Comparison of ENCODE assay signal across 14 cellular contexts in the genomic region with DNA sequence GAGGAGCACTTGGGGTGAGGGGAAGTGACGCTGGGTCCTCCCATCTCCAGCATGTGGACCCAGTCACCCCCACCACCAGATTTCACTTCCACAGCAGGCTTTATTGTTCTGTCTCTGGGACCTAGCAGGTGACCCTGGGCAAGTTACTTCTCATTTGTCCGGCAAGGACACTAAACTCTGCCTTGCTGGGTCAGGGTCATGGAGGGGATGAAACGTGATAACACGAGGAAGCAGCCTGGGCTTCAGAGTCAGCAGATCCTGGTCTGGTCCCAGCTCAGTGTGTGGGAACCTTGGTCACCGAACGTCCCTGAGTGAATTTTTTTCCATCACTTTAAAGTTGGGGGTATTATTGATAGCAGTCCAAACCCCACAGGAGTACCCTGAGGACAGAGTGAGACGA. TPM values are rescaled to one million over a fixed set of nuclear protein-coding genes. Genes with fewer than 3 reads are reported as not detected.
DNase-seq lines count a peak whose midpoint lies in the region; ATAC-seq, FAIRE-seq and TF ChIP-seq lines count a peak whose summit lies in the region.
"Had no signal": no experiment of that assay in that cellular context is flagged by ENCODE, and none has a peak within 500 bp of the region (broad histone marks: within the 10 kb centered on the region; RNA-seq: fewer than 3 reads in every experiment).

No MANE protein-coding gene starts in this region.

- TF ChIP-seq RAD21 in HepG2 (CRISPR knock-in tag; IDR thresholded peaks at IDR 0.05), result no peak

- peaks cover 84% of the 10 kb centered on the region for H3K4me1 ChIP-seq in HepG2 (ENCODE audit: insufficient read depth, low read length)
- peaks cover 0 to 43% (median 0%) of the 10 kb centered on the region in 4 donors for H3K4me1 ChIP-seq in right lobe of liver
- H3K4me1 ChIP-seq in adipocyte (ENCODE audit: control insufficient read depth, insufficient read depth, low read length), result peaks cover 50% of the 10 kb centered on the region
- H3K4me1 ChIP-seq in kidney (ENCODE audit: control insufficient read depth in 1 of 2, insufficient read depth in 1 of 2, low read depth in 1 of 2, low read length in 2 of 2), result peaks cover 19 to 37% of the 10 kb centered on the region in 2 donors

- peaks cover 8% of the 10 kb centered on the region for H4K20me1 ChIP-seq in HepG2 (ENCODE audit: insufficient read depth, low read length)

- no peak overlapping the region for H2AFZ ChIP-seq in HepG2 (ENCODE audit: low read length)

- in situ Hi-C loops in HepG2 (cut with HindIII; ENCODE audit: extremely low pct_ligation_motif_present, low pct_unique_long_range_greater_than_20kb), result no loop called here

- H3K9me3 ChIP-seq in HepG2 (ENCODE audit: low read length) (no peaks in the 10 kb centered on the region), right lobe of liver (no peaks in the 10 kb centered on the region), adipocyte (ENCODE audit: control insufficient read depth, low read length) (no peaks in the 10 kb centered on the region), kidney (ENCODE audit: control insufficient read depth in 1 of 2, low read length in 2 of 2) (no peaks in the 10 kb centered on the region)

- H3K27ac ChIP-seq in HepG2 (ENCODE audit: extremely low read length, insufficient read depth, low read length) (no peak overlapping the region), right lobe of liver (no peak overlapping the region), kidney (ENCODE audit: low read depth in 2 of 2, low read length in 2 of 2) (peak overlapping the region in 1 of 2 donors; percentile 23)

- CTCF ChIA-PET in HepG2 (lab: Yijun Ruan, JAX; ENCODE audit: low intra/inter-chr PET ratio, low total read pairs), result no interaction called here

- POLR2A ChIA-PET in HepG2 (lab: Yijun Ruan, JAX), result no interaction called here

- TF ChIP-seq EP300 in HepG2 (IDR thresholded peaks at IDR 0.05; ENCODE audit: low read depth in 2 of 2, low read length in 2 of 2), result no peak
- TF ChIP-seq EP300 in HepG2 (CRISPR knock-in tag; IDR thresholded peaks at IDR 0.05; ENCODE audit: borderline replicate concordance), result no peak

- TF ChIP-seq CTCF in HepG2 (CRISPR knock-in tag; IDR thresholded peaks at IDR 0.05) (no peak), right lobe of liver (IDR thresholded peaks at IDR 0.05) (no peak), kidney (IDR thresholded peaks at IDR 0.05; ENCODE audit: borderline replicate concordance, extremely low read depth, insufficient read depth) (no peak), type B pancreatic cell (conservative IDR thresholded peaks at IDR 0.05) (no peak)

- no peaks in the 10 kb centered on the region for H3K9me3 Mint-ChIP-seq in type B pancreatic cell

- peak overlapping the region; percentile 99 for H3K27ac Mint-ChIP-seq in type B pancreatic cell

- intact Hi-C loops in HepG2 (cut with micrococcal nuclease; ENCODE audit: unreplicated experiment) (no loop called here), right lobe of liver (cut with DNase I) (no loop called here), kidney (cut with DNase I) (no loop called here)

- peaks cover 55% of the 10 kb centered on the region for H3K36me3 Mint-ChIP-seq in type B pancreatic cell

- H3K4me3 ChIP-seq in HepG2 (replicated peaks in 1 of 3; ENCODE audit: insufficient read depth in 1 of 3, low read depth in 2 of 3, low read length in 3 of 3), result no peak overlapping the region
- no peak overlapping the region for H3K4me3 ChIP-seq in right lobe of liver
- peak overlapping the region; percentile 35 for H3K4me3 ChIP-seq in adipocyte (ENCODE audit: low read length)
- H3K4me3 ChIP-seq in kidney (ENCODE audit: low read length in 2 of 2), result peak overlapping the region; percentile 18 to 47

- ATAC-seq in HepG2 (no peak), right lobe of liver (no peak)

- no peak for TF ChIP-seq POLR2A in HepG2 (IDR thresholded peaks at IDR 0.05; ENCODE audit: insufficient read depth in 1 of 2, low read depth in 2 of 2, low read length in 2 of 2)
- TF ChIP-seq POLR2A in right lobe of liver (IDR thresholded peaks at IDR 0.05), result no peak

- H3K27me3 ChIP-seq in HepG2 (ENCODE audit: control insufficient read depth in 1 of 2, insufficient read depth in 2 of 2, low read length in 2 of 2), result no peaks in the 10 kb centered on the region; a peak in 1 of 5 replicates
- H3K27me3 ChIP-seq in right lobe of liver, result no peaks in the 10 kb centered on the region
- H3K27me3 ChIP-seq in adipocyte (replicated peaks; ENCODE audit: control insufficient read depth, insufficient read depth, low read length), result no peaks in the 10 kb centered on the region

- H3K36me3 ChIP-seq in HepG2 (replicated peaks in 1 of 2; ENCODE audit: control insufficient read depth in 1 of 2, insufficient read depth in 2 of 2, low read length in 2 of 2) (peaks cover 10 to 36% of the 10 kb centered on the region in 2 experiments; a peak in 4 of 5 replicates), right lobe of liver (peaks cover 9 to 44% (median 33%) of the 10 kb centered on the region in 4 donors), adipocyte (ENCODE audit: control insufficient read depth, insufficient read depth, low read length, severe bottlenecking) (peaks cover 47% of the 10 kb centered on the region), kidney (ENCODE audit: control insufficient read depth in 1 of 2, insufficient read depth in 2 of 2, low read length in 2 of 2) (peaks cover 14 to 38% of the 10 kb centered on the region in 2 donors)

- H3K9ac ChIP-seq in HepG2 (ENCODE audit: insufficient read depth, low read depth, low read length) (no peak overlapping the region), adipocyte (ENCODE audit: low read length) (peak overlapping the region; percentile 5), kidney (ENCODE audit: low read length in 2 of 2) (no peak overlapping the region)

- FAIRE-seq in HepG2 (lab: Jason Lieb, UNC) (no peak), kidney (lab: Jason Lieb, UNC) (no peak)
- FAIRE-seq: islet of Langerhans had no signal

- 58% methylated on average over 3 of the region's 7 CpGs for WGBS in HepG2 (ENCODE audit: low lambda C conversion rate)
- 72% methylated on average over 5 of the region's 7 CpGs for WGBS in right lobe of liver (ENCODE audit: insufficient coverage, low coverage, low lambda C conversion rate, missing lambda C conversion rate)

- no TSS peak for BruUV-seq in HepG2 (replicated peaks; lab: Mats Ljungman, UMichigan)

- H3K27me3 Mint-ChIP-seq in type B pancreatic cell, result no peaks in the 10 kb centered on the region

- DNase-seq in HepG2 (ENCODE audit: low spot score), result no peak
- DNase-seq in right lobe of liver, result no peak
- DNase-seq in adipocyte (ENCODE audit: low read depth), result no peak
- no peak for DNase-seq in kidney
- no peak for DNase-seq in type B pancreatic cell (ENCODE audit: extremely low spot score, unreplicated experiment)
- no peak for DNase-seq in NCI-H82 treated with DMSO at 0.1 percent for 48 hours (lab: John Stamatoyannopoulos, UW; ENCODE audit: unreplicated experiment)
- DNase-seq in islet precursor cell, result no peak
- DNase-seq in NCI-H1092 (lab: John Stamatoyannopoulos, UW), result no peak
- DNase-seq: activated CD4-positive, alpha-beta T cell treated with anti-CD3 and anti-CD28 coated beads, Interleukin-2, amount 50 U/mL, for 4 hours; anterior cingulate cortex; NCI-H526 treated with DMSO at 0.1 percent for 48 hours; nucleus accumbens; stimulated activated CD4-positive, alpha-beta T cell treated with anti-CD3 and anti-CD28 coated beads, Interleukin-4, amount 100 ng/mL, for 24 hours had no signal

- peaks cover 54% of the 10 kb centered on the region for H3K4me1 Mint-ChIP-seq in type B pancreatic cell (ENCODE audit: unreplicated experiment)

- peak overlapping the region; percentile 47 for H3K4me2 ChIP-seq in HepG2 (ENCODE audit: low read depth, low read length)

- peak overlapping the region; percentile 100 for H3K4me3 Mint-ChIP-seq in type B pancreatic cell

- H3K79me2 ChIP-seq in HepG2 (ENCODE audit: insufficient read depth, low read length), result peaks cover 44% of the 10 kb centered on the region

RNA-seq across cellular contexts. Expression of a gene that starts 3.9 kb away (rescaled TPM):
- total RNA-seq in HepG2 (2016; rRNA removed; fragmentation: Illumina TruSeq; extraction: Trizol) (93.3 and 95.6 TPM in 2 replicates), right lobe of liver (100 to 1,000 TPM in 4 of 6 experiments, 10 to 100 TPM in 2; 85.1 to 120 (median 107) TPM), kidney (218 TPM), type B pancreatic cell (ENCODE audit: low replicate concordance) (314 and 384 TPM in 2 replicates)
- 5.4 and 7.1 TPM in 2 replicates for total RNA-seq in HepG2 (2016; cell fraction: cytosol; rRNA removed; fragmentation: Illumina TruSeq; extraction: Trizol; ENCODE audit: low read depth)
- 77.7 and 94.2 TPM in 2 replicates for total RNA-seq in HepG2 (2016; cell fraction: insoluble cytoplasmic fraction; rRNA removed; fragmentation: Illumina TruSeq; extraction: Trizol)
- 18.1 and 19.1 TPM in 2 replicates for total RNA-seq in HepG2 (2016; cell fraction: membrane; rRNA removed; fragmentation: Illumina TruSeq; extraction: Trizol)
- 55.6 and 61.3 TPM in 2 replicates for total RNA-seq in HepG2 (2016; cell fraction: nucleus; rRNA removed; fragmentation: Illumina TruSeq; extraction: Trizol)
- polyA plus RNA-seq in HepG2 (2011; rRNA removed) (129 and 146 TPM in 2 replicates), kidney (ENCODE audit: insufficient read depth, low read depth, low replicate concordance) (155 TPM)
- 77.3 and 97.9 TPM in 2 replicates for polyA plus RNA-seq in HepG2 (2011; cell fraction: cytosol; rRNA removed)
- 223 and 227 TPM in 2 replicates for polyA plus RNA-seq in HepG2 (2011; cell fraction: nucleus; rRNA removed)
- 84.6 and 94.4 TPM in 2 replicates for polyA plus RNA-seq in HepG2 (2012)
- 4.8 and 5.6 TPM in 2 replicates for polyA plus RNA-seq in HepG2 (2016; cell fraction: cytosol; fragmentation: Illumina TruSeq; extraction: Trizol; ENCODE audit: low read depth)
- polyA plus RNA-seq in HepG2 (2016; cell fraction: insoluble cytoplasmic fraction; fragmentation: Illumina TruSeq; extraction: Trizol; ENCODE audit: low read depth), result 93.8 and 120 TPM in 2 replicates
- 10.0 and 13.0 TPM in 2 replicates for polyA plus RNA-seq in HepG2 (2016; cell fraction: membrane; fragmentation: Illumina TruSeq; extraction: Trizol; ENCODE audit: low read depth)
- polyA plus RNA-seq in HepG2 (2016; cell fraction: nucleus; fragmentation: Illumina TruSeq; extraction: Trizol; ENCODE audit: insufficient read depth, low read depth), result 158 and 178 TPM in 2 replicates
- polyA minus RNA-seq in HepG2 (2011; rRNA and poly(A)+ RNA removed; ENCODE audit: low replicate concordance), result 280 and 721 TPM in 2 replicates
- 69.7 and 70.1 TPM in 2 replicates for polyA minus RNA-seq in HepG2 (2011; cell fraction: cytosol; rRNA and poly(A)+ RNA removed)
- polyA minus RNA-seq in HepG2 (2011; cell fraction: nucleus; rRNA and poly(A)+ RNA removed), result 44.2 and 45.4 TPM in 2 replicates

RNA-seq across cellular contexts. Expression of a gene that starts 21.0 kb away (rescaled TPM):
- total RNA-seq in HepG2 (2016; rRNA removed; fragmentation: Illumina TruSeq; extraction: Trizol), result 54.0 and 64.5 TPM in 2 replicates
- 42.6 and 48.2 TPM in 2 replicates for total RNA-seq in HepG2 (2016; cell fraction: cytosol; rRNA removed; fragmentation: Illumina TruSeq; extraction: Trizol; ENCODE audit: low read depth)
- total RNA-seq in HepG2 (2016; cell fraction: insoluble cytoplasmic fraction; rRNA removed; fragmentation: Illumina TruSeq; extraction: Trizol), result 46.2 and 63.4 TPM in 2 replicates
- 101 and 102 TPM in 2 replicates for total RNA-seq in HepG2 (2016; cell fraction: membrane; rRNA removed; fragmentation: Illumina TruSeq; extraction: Trizol)
- 48.0 and 50.2 TPM in 2 replicates for total RNA-seq in HepG2 (2016; cell fraction: nucleus; rRNA removed; fragmentation: Illumina TruSeq; extraction: Trizol)
- 221 and 225 TPM in 2 replicates for polyA plus RNA-seq in HepG2 (2011; rRNA removed)
- polyA plus RNA-seq in HepG2 (2011; cell fraction: cytosol; rRNA removed), result 159 and 189 TPM in 2 replicates
- 710 and 899 TPM in 2 replicates for polyA plus RNA-seq in HepG2 (2011; cell fraction: nucleus; rRNA removed)
- polyA plus RNA-seq in HepG2 (2012), result 70.8 and 105 TPM in 2 replicates
- polyA plus RNA-seq in HepG2 (2016; cell fraction: cytosol; fragmentation: Illumina TruSeq; extraction: Trizol; ENCODE audit: low read depth), result 81.6 and 88.2 TPM in 2 replicates
- 86.5 and 108 TPM in 2 replicates for polyA plus RNA-seq in HepG2 (2016; cell fraction: insoluble cytoplasmic fraction; fragmentation: Illumina TruSeq; extraction: Trizol; ENCODE audit: low read depth)
- 133 and 157 TPM in 2 replicates for polyA plus RNA-seq in HepG2 (2016; cell fraction: membrane; fragmentation: Illumina TruSeq; extraction: Trizol; ENCODE audit: low read depth)
- 147 and 168 TPM in 2 replicates for polyA plus RNA-seq in HepG2 (2016; cell fraction: nucleus; fragmentation: Illumina TruSeq; extraction: Trizol; ENCODE audit: insufficient read depth, low read depth)
- polyA minus RNA-seq in HepG2 (2011; rRNA and poly(A)+ RNA removed; ENCODE audit: low replicate concordance), result 219 and 435 TPM in 2 replicates
- polyA minus RNA-seq in HepG2 (2011; cell fraction: cytosol; rRNA and poly(A)+ RNA removed), result 89.3 and 94.1 TPM in 2 replicates
- polyA minus RNA-seq in HepG2 (2011; cell fraction: nucleus; rRNA and poly(A)+ RNA removed), result 94.1 and 102 TPM in 2 replicates
- total RNA-seq in right lobe of liver, result 10 to 100 TPM; 14.6 to 37.4 (median 29.5) TPM
- total RNA-seq in kidney, result 96.1 TPM
- 89.1 TPM for polyA plus RNA-seq in kidney (ENCODE audit: insufficient read depth, low read depth, low replicate concordance)
- 206 and 234 TPM in 2 replicates for total RNA-seq in type B pancreatic cell (ENCODE audit: low replicate concordance)

RNA-seq across cellular contexts. Expression of a gene that starts 35.3 kb away (rescaled TPM):
- total RNA-seq in HepG2 (2016; rRNA removed; fragmentation: Illumina TruSeq; extraction: Trizol) (23.8 and 33.6 TPM in 2 replicates), right lobe of liver (10 to 100 TPM in 3 of 6 experiments, 1 to 10 TPM in 3; 7.1 to 14.7 (median 11.4) TPM), kidney (91.6 TPM), type B pancreatic cell (ENCODE audit: low replicate concordance) (84.2 and 189 TPM in 2 replicates)
- 4.6 and 5.6 TPM in 2 replicates for total RNA-seq in HepG2 (2016; cell fraction: cytosol; rRNA removed; fragmentation: Illumina TruSeq; extraction: Trizol; ENCODE audit: low read depth)
- 23.6 and 32.3 TPM in 2 replicates for total RNA-seq in HepG2 (2016; cell fraction: insoluble cytoplasmic fraction; rRNA removed; fragmentation: Illumina TruSeq; extraction: Trizol)
- 5.5 and 6.3 TPM in 2 replicates for total RNA-seq in HepG2 (2016; cell fraction: membrane; rRNA removed; fragmentation: Illumina TruSeq; extraction: Trizol)
- total RNA-seq in HepG2 (2016; cell fraction: nucleus; rRNA removed; fragmentation: Illumina TruSeq; extraction: Trizol), result 21.6 and 22.6 TPM in 2 replicates
- polyA plus RNA-seq in HepG2 (2011; rRNA removed) (31.7 and 38.8 TPM in 2 replicates), kidney (ENCODE audit: insufficient read depth, low read depth, low replicate concordance) (30.9 TPM)
- 17.8 and 18.8 TPM in 2 replicates for polyA plus RNA-seq in HepG2 (2011; cell fraction: cytosol; rRNA removed)
- polyA plus RNA-seq in HepG2 (2011; cell fraction: nucleus; rRNA removed), result 103 TPM in 2 replicates
- polyA plus RNA-seq in HepG2 (2012), result 56.6 and 70.9 TPM in 2 replicates
- 2.1 and 3.2 TPM in 2 replicates for polyA plus RNA-seq in HepG2 (2016; cell fraction: cytosol; fragmentation: Illumina TruSeq; extraction: Trizol; ENCODE audit: low read depth)
- 21.0 and 30.4 TPM in 2 replicates for polyA plus RNA-seq in HepG2 (2016; cell fraction: insoluble cytoplasmic fraction; fragmentation: Illumina TruSeq; extraction: Trizol; ENCODE audit: low read depth)
- polyA plus RNA-seq in HepG2 (2016; cell fraction: membrane; fragmentation: Illumina TruSeq; extraction: Trizol; ENCODE audit: low read depth), result 4.6 and 5.3 TPM in 2 replicates
- 45.2 and 50.2 TPM in 2 replicates for polyA plus RNA-seq in HepG2 (2016; cell fraction: nucleus; fragmentation: Illumina TruSeq; extraction: Trizol; ENCODE audit: insufficient read depth, low read depth)
- 100 and 124 TPM in 2 replicates for polyA minus RNA-seq in HepG2 (2011; rRNA and poly(A)+ RNA removed; ENCODE audit: low replicate concordance)
- 41.3 and 57.4 TPM in 2 replicates for polyA minus RNA-seq in HepG2 (2011; cell fraction: cytosol; rRNA and poly(A)+ RNA removed)
- polyA minus RNA-seq in HepG2 (2011; cell fraction: nucleus; rRNA and poly(A)+ RNA removed), result 55.4 and 68.5 TPM in 2 replicates

RNA-seq across cellular contexts. Expression of a gene that starts 52.5 kb away (rescaled TPM):
- total RNA-seq in HepG2 (2016; rRNA removed; fragmentation: Illumina TruSeq; extraction: Trizol) (41.6 and 43.1 TPM in 2 replicates), right lobe of liver (10 to 100 TPM; 12.5 to 20.8 (median 15.2) TPM), kidney (31.7 TPM), type B pancreatic cell (ENCODE audit: low replicate concordance) (46.7 and 61.9 TPM in 2 replicates)
- 3.1 and 4.0 TPM in 2 replicates for total RNA-seq in HepG2 (2016; cell fraction: cytosol; rRNA removed; fragmentation: Illumina TruSeq; extraction: Trizol; ENCODE audit: low read depth)
- 35.5 and 44.5 TPM in 2 replicates for total RNA-seq in HepG2 (2016; cell fraction: insoluble cytoplasmic fraction; rRNA removed; fragmentation: Illumina TruSeq; extraction: Trizol)
- total RNA-seq in HepG2 (2016; cell fraction: membrane; rRNA removed; fragmentation: Illumina TruSeq; extraction: Trizol), result 12.2 and 12.8 TPM in 2 replicates
- total RNA-seq in HepG2 (2016; cell fraction: nucleus; rRNA removed; fragmentation: Illumina TruSeq; extraction: Trizol), result 22.5 and 26.2 TPM in 2 replicates
- polyA plus RNA-seq in HepG2 (2011; rRNA removed) (15.8 and 15.9 TPM in 2 replicates), kidney (ENCODE audit: insufficient read depth, low read depth, low replicate concordance) (27.5 TPM)
- 10.4 and 16.9 TPM in 2 replicates for polyA plus RNA-seq in HepG2 (2011; cell fraction: cytosol; rRNA removed)
- 45.1 and 59.0 TPM in 2 replicates for polyA plus RNA-seq in HepG2 (2011; cell fraction: nucleus; rRNA removed)
- polyA plus RNA-seq in HepG2 (2012), result 14.1 and 15.9 TPM in 2 replicates
- polyA plus RNA-seq in HepG2 (2016; cell fraction: cytosol; fragmentation: Illumina TruSeq; extraction: Trizol; ENCODE audit: low read depth), result 2.7 and 3.4 TPM in 2 replicates
- 29.5 and 39.2 TPM in 2 replicates for polyA plus RNA-seq in HepG2 (2016; cell fraction: insoluble cytoplasmic fraction; fragmentation: Illumina TruSeq; extraction: Trizol; ENCODE audit: low read depth)
- polyA plus RNA-seq in HepG2 (2016; cell fraction: membrane; fragmentation: Illumina TruSeq; extraction: Trizol; ENCODE audit: low read depth), result 6.9 and 7.3 TPM in 2 replicates
- 49.1 and 54.4 TPM in 2 replicates for polyA plus RNA-seq in HepG2 (2016; cell fraction: nucleus; fragmentation: Illumina TruSeq; extraction: Trizol; ENCODE audit: insufficient read depth, low read depth)
- polyA minus RNA-seq in HepG2 (2011; rRNA and poly(A)+ RNA removed; ENCODE audit: low replicate concordance), result 24.6 and 41.4 TPM in 2 replicates
- 10.8 and 15.2 TPM in 2 replicates for polyA minus RNA-seq in HepG2 (2011; cell fraction: cytosol; rRNA and poly(A)+ RNA removed)
- polyA minus RNA-seq in HepG2 (2011; cell fraction: nucleus; rRNA and poly(A)+ RNA removed), result 9.4 and 10.0 TPM in 2 replicates

RNA-seq across cellular contexts. Expression of a gene that starts 53.0 kb away (rescaled TPM):
- 94.8 and 100 TPM in 2 replicates for total RNA-seq in HepG2 (2016; rRNA removed; fragmentation: Illumina TruSeq; extraction: Trizol)
- total RNA-seq in HepG2 (2016; cell fraction: cytosol; rRNA removed; fragmentation: Illumina TruSeq; extraction: Trizol; ENCODE audit: low read depth), result 63.5 and 69.5 TPM in 2 replicates
- total RNA-seq in HepG2 (2016; cell fraction: insoluble cytoplasmic fraction; rRNA removed; fragmentation: Illumina TruSeq; extraction: Trizol), result 101 and 102 TPM in 2 replicates
- total RNA-seq in HepG2 (2016; cell fraction: membrane; rRNA removed; fragmentation: Illumina TruSeq; extraction: Trizol), result 56.7 and 63.8 TPM in 2 replicates
- 50.3 and 51.3 TPM in 2 replicates for total RNA-seq in HepG2 (2016; cell fraction: nucleus; rRNA removed; fragmentation: Illumina TruSeq; extraction: Trizol)
- 46.6 and 53.9 TPM in 2 replicates for polyA plus RNA-seq in HepG2 (2011; rRNA removed)
- 62.7 and 82.8 TPM in 2 replicates for polyA plus RNA-seq in HepG2 (2011; cell fraction: cytosol; rRNA removed)
- polyA plus RNA-seq in HepG2 (2011; cell fraction: nucleus; rRNA removed), result 23.0 and 26.5 TPM in 2 replicates
- polyA plus RNA-seq in HepG2 (2012), result 42.6 and 54.4 TPM in 2 replicates
- 79.8 and 82.5 TPM in 2 replicates for polyA plus RNA-seq in HepG2 (2016; cell fraction: cytosol; fragmentation: Illumina TruSeq; extraction: Trizol; ENCODE audit: low read depth)
- polyA plus RNA-seq in HepG2 (2016; cell fraction: insoluble cytoplasmic fraction; fragmentation: Illumina TruSeq; extraction: Trizol; ENCODE audit: low read depth), result 92.6 and 96.5 TPM in 2 replicates
- 57.9 and 58.0 TPM in 2 replicates for polyA plus RNA-seq in HepG2 (2016; cell fraction: membrane; fragmentation: Illumina TruSeq; extraction: Trizol; ENCODE audit: low read depth)
- polyA plus RNA-seq in HepG2 (2016; cell fraction: nucleus; fragmentation: Illumina TruSeq; extraction: Trizol; ENCODE audit: insufficient read depth, low read depth), result 81.9 and 89.2 TPM in 2 replicates
- polyA minus RNA-seq in HepG2 (2011; rRNA and poly(A)+ RNA removed; ENCODE audit: low replicate concordance), result 77.2 and 279 TPM in 2 replicates
- 29.8 and 30.6 TPM in 2 replicates for polyA minus RNA-seq in HepG2 (2011; cell fraction: cytosol; rRNA and poly(A)+ RNA removed)
- 7.1 and 9.5 TPM in 2 replicates for polyA minus RNA-seq in HepG2 (2011; cell fraction: nucleus; rRNA and poly(A)+ RNA removed)
- 10 to 100 TPM; 37.8 to 64.0 (median 50.7) TPM for total RNA-seq in right lobe of liver
- total RNA-seq in kidney, result 70.7 TPM
- polyA plus RNA-seq in kidney (ENCODE audit: insufficient read depth, low read depth, low replicate concordance), result 215 TPM
- total RNA-seq in type B pancreatic cell (ENCODE audit: low replicate concordance), result 95.5 and 103 TPM in 2 replicates

Comparison
In these comparisons a context has a peak if more than half of its experiments do, and no peak if none do; other contexts are left out.
1. H3K4me3 ChIP-seq: peak in adipocyte (single experiment) and kidney (2 of 2); none in HepG2 (0 of 3) and right lobe of liver (0 of 3).